Comparison of ENCODE assay signal across 34 cellular contexts in the genomic region with DNA sequence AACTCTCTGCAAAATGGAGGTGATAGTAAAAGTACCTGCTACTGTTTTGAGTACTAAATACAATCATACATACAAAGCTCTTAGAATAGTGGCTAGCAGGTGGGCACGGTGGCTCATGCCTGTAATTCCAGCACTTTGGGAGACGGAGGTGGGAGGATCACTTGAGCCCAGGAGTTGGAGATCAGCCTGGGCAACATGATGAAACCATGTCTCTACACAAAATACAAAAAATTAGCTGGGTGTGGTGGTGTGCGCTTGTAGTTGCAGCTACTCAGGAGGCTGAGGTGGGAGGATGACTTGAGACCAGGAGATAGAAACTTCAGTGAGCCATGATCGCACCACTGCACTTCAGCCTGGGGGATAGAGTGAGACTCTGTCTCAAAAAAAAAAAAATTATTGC.
"Had no signal": no experiment of that assay in that cellular context is flagged by ENCODE, and none has a peak within 500 bp of the region (broad histone marks: within the 10 kb centered on the region; RNA-seq: fewer than 3 reads in every experiment).

No MANE protein-coding gene starts in this region.

- DNase-seq: Karpas-422, Kasumi-1, KG1, MG63, MM.1S, MV-4-11, NCI-H1048, NCI-H1092, NCI-H1092 treated with DMSO at 0.1 percent for 48 hours, NCI-H1105, NCI-H1105 treated with DMSO at 0.1 percent for 48 hours, NCI-H1417, NCI-H1417 treated with DMSO at 0.1 percent for 48 hours, NCI-H1436, NCI-H1436 treated with DMSO at 0.1 percent for 48 hours, NCI-H146, NCI-H1694, NCI-H1694 treated with DMSO at 0.1 percent for 48 hours, NCI-H187, NCI-H187 treated with DMSO at 0.1 percent for 48 hours, NCI-H1930, NCI-H2029, NCI-H2029 treated with DMSO at 0.1 percent for 48 hours, NCI-H2081, NCI-H2081 treated with DMSO at 0.1 percent for 48 hours, NCI-H2107, NCI-H2171, NCI-H2171 treated with DMSO at 0.1 percent for 48 hours, NCI-H2227 treated with DMSO at 0.1 percent for 48 hours, NCI-H226, NCI-H345, NCI-H446, NCI-H446 treated with DMSO at 0.1 percent for 48 hours had no signal

- H3K27me3 ChIP-seq: MG63 had no signal

- H3K27ac ChIP-seq: KMS-11 had no signal

- H3K4me3 ChIP-seq: MG63 had no signal

- H3K9me3 ChIP-seq: MG63 had no signal

- H3K36me3 ChIP-seq: MG63 had no signal
